Comparison of ENCODE assay signal across 16 cellular contexts in genomic region chr7:7522421-7522820, GRCh38. TPM values are rescaled to one million over a fixed set of nuclear protein-coding genes. Genes with fewer than 3 reads are reported as not detected.
"Had no signal": no experiment of that assay in that cellular context is flagged by ENCODE, and none has a peak within 500 bp of the region (broad histone marks: within the 10 kb centered on the region; RNA-seq: fewer than 3 reads in every experiment).

No MANE protein-coding gene starts in this region.

- H3K9me3 ChIP-seq: esophagus muscularis mucosa, heart right ventricle, ovary, right atrium auricular region, sigmoid colon had no signal

- H3K4me1 ChIP-seq: esophagus muscularis mucosa, heart right ventricle, right atrium auricular region, sigmoid colon had no signal

- H3K27ac ChIP-seq: epithelial cell of prostate, esophagus muscularis mucosa, heart right ventricle, ovary, right atrium auricular region, sigmoid colon had no signal

- ATAC-seq: effector memory CD8-positive, alpha-beta T cell; heart right ventricle; naive thymus-derived CD8-positive, alpha-beta T cell had no signal

- H3K36me3 ChIP-seq: esophagus muscularis mucosa, heart right ventricle, ovary, right atrium auricular region, sigmoid colon had no signal

- H3K4me3 ChIP-seq: esophagus muscularis mucosa, heart right ventricle, ovary, right atrium auricular region, sigmoid colon had no signal

- DNase-seq: effector memory CD8-positive, alpha-beta T cell; heart right ventricle; hypothalamus; kidney glomerular epithelial cell; naive thymus-derived CD8-positive, alpha-beta T cell; ovary; sigmoid colon; small intestine; stimulated activated CD4-positive, alpha-beta T cell treated with anti-CD3 and anti-CD28 coated beads, Interleukin-12 subunit alpha, Interleukin-12 subunit beta, amount 100 ng/mL, for 4 hours; stimulated activated naive CD4-positive, alpha-beta T cell; trophoblast cell had no signal

- H3K27me3 ChIP-seq: esophagus muscularis mucosa, heart right ventricle, ovary, right atrium auricular region, sigmoid colon had no signal

RNA-seq across cellular contexts. Expression of gene COL28A1, which starts 13.3 kb away (rescaled TPM):
- total RNA-seq: glomerular endothelial cell, lung microvascular endothelial cell had no signal
- polyA plus RNA-seq: naive thymus-derived CD8-positive, alpha-beta T cell had no signal
